Comparison of ENCODE assay signal across 1 cellular context in the genomic region with DNA sequence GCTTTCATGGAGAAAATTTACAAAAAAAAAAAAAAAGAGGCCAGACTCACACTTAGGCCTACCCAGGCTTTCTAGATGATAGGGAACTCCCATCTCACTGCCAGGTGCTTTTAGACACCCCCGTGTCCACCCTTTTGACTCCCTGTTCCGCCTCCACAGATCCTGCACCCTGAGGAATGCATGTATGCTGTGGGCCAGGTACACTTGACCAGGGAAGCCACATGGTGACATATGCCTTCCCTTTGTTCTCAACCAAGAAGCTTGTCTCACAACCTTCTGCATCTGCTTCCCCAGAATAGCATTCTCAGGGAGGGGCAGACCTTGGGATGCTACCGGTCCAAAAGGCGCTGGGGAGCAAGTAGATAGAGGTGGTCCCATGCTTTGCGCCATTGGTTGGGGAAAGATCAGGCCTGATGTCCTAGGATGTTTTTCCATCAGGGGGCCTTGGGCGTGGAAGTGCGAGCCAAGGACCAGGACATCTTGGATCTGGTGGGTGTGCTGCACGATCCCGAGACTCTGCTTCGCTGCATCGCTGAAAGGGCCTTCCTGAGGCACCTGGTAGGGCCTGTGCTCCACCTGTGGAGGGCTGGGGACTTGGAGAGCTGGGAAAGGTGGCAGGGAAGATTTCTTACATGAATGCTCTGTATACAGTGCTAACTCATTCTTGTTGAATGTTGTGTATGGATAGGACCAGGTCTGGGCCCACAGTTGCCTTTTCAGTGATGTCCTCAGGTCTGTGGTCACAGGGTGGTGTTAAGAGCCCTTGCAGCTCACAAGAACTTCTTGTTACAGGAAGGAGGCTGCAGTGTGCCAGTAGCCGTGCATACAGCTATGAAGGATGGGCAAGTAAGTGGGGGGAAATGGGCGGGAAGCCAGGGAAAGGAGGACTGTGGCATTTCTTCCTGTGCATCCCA.
TF ChIP-seq lines count a peak whose summit lies in the region.

No MANE protein-coding gene starts in this region.

TF ChIP-seq in endothelial cell of umbilical vein, 7 proteins besides CTCF, POLR2A, EP300 and RAD21:
- TF ChIP-seq, protein P1, sequence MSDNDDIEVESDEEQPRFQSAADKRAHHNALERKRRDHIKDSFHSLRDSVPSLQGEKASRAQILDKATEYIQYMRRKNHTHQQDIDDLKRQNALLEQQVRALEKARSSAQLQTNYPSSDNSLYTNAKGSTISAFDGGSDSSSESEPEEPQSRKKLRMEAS (IDR thresholded peaks at IDR 0.05; ENCODE audit: insufficient read depth, insufficient read length) = no peak
- TF ChIP-seq GATA2 (IDR thresholded peaks at IDR 0.05; ENCODE audit: insufficient read depth, insufficient read length, low read depth, low read length) (no peak), MYC (IDR thresholded peaks at IDR 0.05; ENCODE audit: low read depth, low read length) (no peak), POLR2AphosphoS5 (IDR thresholded peaks at IDR 0.05; ENCODE audit: insufficient read depth, low read depth, low read length) (no peak), JUN (IDR thresholded peaks at IDR 0.05; ENCODE audit: borderline replicate concordance, insufficient read depth, insufficient read length, low read depth) (no peak), EZH2 (IDR thresholded peaks at IDR 0.05; ENCODE audit: borderline replicate concordance, low read depth, low read length, severe bottlenecking) (no peak), FOS (IDR thresholded peaks at IDR 0.05; ENCODE audit: borderline replicate concordance, insufficient read depth, low read length) (no peak)
